19 cellular contexts compared by ENCODE assay signal in the genomic region with DNA sequence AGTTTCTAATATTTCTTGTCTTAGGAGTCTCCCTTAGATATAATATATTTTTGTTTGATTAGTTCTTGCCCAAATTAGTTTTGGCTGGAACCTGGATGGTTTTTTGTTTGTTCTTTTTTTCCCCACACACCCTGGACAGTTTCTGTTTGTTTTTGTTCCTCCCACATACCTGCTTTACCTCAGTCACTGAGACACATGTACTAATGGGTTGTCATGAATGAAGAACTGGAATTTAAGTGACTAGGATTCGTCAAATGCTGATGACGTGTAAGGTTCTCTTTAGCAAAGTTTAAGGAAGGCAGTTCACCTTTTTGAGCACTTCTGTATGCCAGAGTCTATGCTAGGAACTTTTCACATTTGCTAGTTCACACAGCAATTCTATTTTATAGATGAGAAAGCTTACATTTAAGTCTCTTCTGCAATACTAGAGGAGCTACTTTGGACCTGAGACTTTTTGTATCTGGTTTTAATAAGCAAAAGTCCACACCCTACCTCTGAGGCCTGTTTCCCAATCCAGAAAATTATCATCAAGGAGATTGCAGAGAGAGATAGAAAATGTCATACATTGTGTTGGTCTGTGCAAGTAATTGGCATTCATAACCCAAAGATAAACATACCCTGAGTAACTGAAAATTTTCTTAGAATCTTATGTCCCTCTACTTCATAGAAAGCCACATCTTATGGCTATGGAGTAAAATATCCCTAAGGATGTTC.
DNase-seq lines count a peak whose midpoint lies in the region; ATAC-seq and TF ChIP-seq lines count a peak whose summit lies in the region.
"Had no signal": no experiment of that assay in that cellular context is flagged by ENCODE, and none has a peak within 500 bp of the region (broad histone marks: within the 10 kb centered on the region; RNA-seq: fewer than 3 reads in every experiment).

No MANE protein-coding gene starts in this region.

- no peak overlapping the region for H2BK120ac ChIP-seq in IMR-90 (ENCODE audit: low read depth, low read length)

- no peak for TF ChIP-seq CTCF in IMR-90 (conservative IDR thresholded peaks at IDR 0.05; ENCODE audit: low read depth, low read length)
- TF ChIP-seq CTCF in progenitor cell of endocrine pancreas (IDR thresholded peaks at IDR 0.05; ENCODE audit: unreplicated experiment): no peak
- TF ChIP-seq CTCF in OCI-LY7 (conservative IDR thresholded peaks at IDR 0.05; ENCODE audit: low read length): no peak

- H2AK5ac ChIP-seq in IMR-90 (ENCODE audit: low read depth, low read length): no peak overlapping the region

- H3K9me3 ChIP-seq in IMR-90 (ENCODE audit: control insufficient read depth, insufficient read depth, low read length) (no peaks in the 10 kb centered on the region), OCI-LY7 (ENCODE audit: low read length) (no peaks in the 10 kb centered on the region)
- H3K9me3 ChIP-seq: BLaER1 had no signal

- H3K4me3 ChIP-seq in IMR-90 (ENCODE audit: insufficient read depth, low read depth, low read length): no peak overlapping the region
- no peak overlapping the region for H3K4me3 ChIP-seq in OCI-LY7 (ENCODE audit: low read depth, low read length, poor library complexity, severe bottlenecking)
- H3K4me3 ChIP-seq: BLaER1 had no signal

- H3K4me2 ChIP-seq in IMR-90 (ENCODE audit: low read depth, low read length) (no peak overlapping the region), OCI-LY7 (ENCODE audit: low read length) (no peak overlapping the region)
- H3K4me2 ChIP-seq: BLaER1, KMS-11 had no signal

- H2AK9ac ChIP-seq in IMR-90 (replicated peaks; ENCODE audit: low read depth, low read length, poor library complexity): no peak overlapping the region

- no peak for TF ChIP-seq POLR2A in IMR-90 (IDR thresholded peaks at IDR 0.05; ENCODE audit: low read depth, low read length)

- H3K9me1 ChIP-seq in IMR-90 (ENCODE audit: insufficient read depth, low read length): peaks cover 4% of the 10 kb centered on the region; the same call in 1 of the 2 replicates

- no peak overlapping the region for H3K14ac ChIP-seq in IMR-90 (replicated peaks; ENCODE audit: low read depth, low read length)

- TF ChIP-seq RAD21 in IMR-90 (IDR thresholded peaks at IDR 0.05; ENCODE audit: low read length): no peak

- no peak overlapping the region for H2BK15ac ChIP-seq in IMR-90 (ENCODE audit: low read depth, low read length)

- H2AFZ ChIP-seq in IMR-90 (replicated peaks; ENCODE audit: low read length, poor library complexity) (no peak overlapping the region), OCI-LY7 (ENCODE audit: low read length) (no peak overlapping the region)

- H3K23ac ChIP-seq in IMR-90 (ENCODE audit: low read depth, low read length): no peak overlapping the region

- H3K4me1 ChIP-seq in IMR-90 (ENCODE audit: control insufficient read depth, insufficient read depth, low read length) (no peaks in the 10 kb centered on the region), OCI-LY7 (ENCODE audit: insufficient read depth, low read length, poor library complexity, severe bottlenecking) (peaks cover 7% of the 10 kb centered on the region)
- H3K4me1 ChIP-seq: BLaER1 had no signal

- no peak for DNase-seq in T-helper 1 cell
- DNase-seq in IMR-90: no peak
- no peak for DNase-seq in progenitor cell of endocrine pancreas (ENCODE audit: low spot score, unreplicated experiment)
- DNase-seq in OCI-LY7 (ENCODE audit: low spot score): no peak
- DNase-seq in NCI-H1694 treated with DMSO at 0.1 percent for 48 hours (lab: John Stamatoyannopoulos, UW): no peak
- DNase-seq: activated naive CD8-positive, alpha-beta T cell treated with anti-CD3 and anti-CD28 coated beads, Interleukin-2, amount 10 ng/mL, durations not matched to agents 7 days and 5 days; DMS 273 treated with DMSO at 0.1 percent for 48 hours; effector memory CD8-positive, alpha-beta T cell; HCEC 1CT; NCI-H187; NCI-H2227 treated with DMSO at 0.1 percent for 48 hours; retina; stimulated activated CD4-positive, alpha-beta T cell treated with anti-CD3 and anti-CD28 coated beads, Interleukin-4, amount 100 ng/mL, for 24 hours; stimulated activated naive CD8-positive, alpha-beta T cell treated with anti-CD3 and anti-CD28 coated beads, Interleukin-15, Interleukin-2, amounts not matched to agents 100 U/mL and 50 U/mL, for 24 hours had no signal

- H3K9ac ChIP-seq in IMR-90 (ENCODE audit: low read depth, low read length): no peak overlapping the region
- H3K9ac ChIP-seq: BLaER1, KMS-11 had no signal

- no CpG with 5 or more reads among the region's 2 CpGs for WGBS in IMR-90 (ENCODE audit: extremely low coverage in 2 of 2, insufficient read length in 1 of 2), 2 experiments

- H3K27ac ChIP-seq in IMR-90 (ENCODE audit: insufficient read depth, low read length) (no peak overlapping the region), OCI-LY7 (ENCODE audit: low read depth, low read length, poor library complexity, severe bottlenecking) (no peak overlapping the region)
- H3K27ac ChIP-seq: BLaER1, KMS-11 had no signal

- peak overlapping the region; percentile 36 for H3K27ac Mint-ChIP-seq in T-helper 1 cell treated with Interleukin-12 subunit alpha and Interleukin-12 subunit beta and Interleukin-4 antibody, amounts not matched to agents 30 μg/mL and 1 μg/mL, for 36 hours
- H3K27ac Mint-ChIP-seq in progenitor cell of endocrine pancreas: peak overlapping the region; percentile 66
- H3K27ac Mint-ChIP-seq: activated naive CD8-positive, alpha-beta T cell treated with anti-CD3 and anti-CD28 coated beads, Interleukin-2, amount 10 ng/mL, durations not matched to agents 7 days and 5 days had no signal

- no peak overlapping the region for H3K4ac ChIP-seq in IMR-90 (ENCODE audit: low read depth, low read length)

- peaks cover 29 to 30% of the 10 kb centered on the region in 2 experiments for H3K79me1 ChIP-seq in IMR-90 (ENCODE audit: low read depth in 1 of 2, low read length in 2 of 2)

- H3K36me3 Mint-ChIP-seq in T-helper 1 cell treated with Interleukin-12 subunit alpha and Interleukin-12 subunit beta and Interleukin-4 antibody, amounts not matched to agents 30 μg/mL and 1 μg/mL, for 36 hours (ENCODE audit: low read depth): peaks cover 2% of the 10 kb centered on the region
- H3K36me3 Mint-ChIP-seq in progenitor cell of endocrine pancreas (ENCODE audit: insufficient read depth): no peaks in the 10 kb centered on the region

- H4K20me1 ChIP-seq in IMR-90 (ENCODE audit: insufficient read depth, low read length) (peaks cover 18% of the 10 kb centered on the region; the same call in 1 of the 2 replicates), OCI-LY7 (ENCODE audit: insufficient read depth, low read length) (no peaks in the 10 kb centered on the region)

- no peak overlapping the region for H2BK20ac ChIP-seq in IMR-90 (ENCODE audit: low read depth, low read length)

- in situ Hi-C loops in IMR-90 (cut with MboI; ENCODE audit: low sequenced_read_pairs): no loop called here

- ATAC-seq in IMR-90 (ENCODE audit: low read depth) (0 out of 2 replicates have a peak, but pooled peaks have one; percentile 17), esophagus mucosa (peak; percentile 64), GM19463 (IDR thresholded peaks at IDR 0.05; ENCODE audit: unreplicated experiment) (no peak)
- ATAC-seq: effector memory CD8-positive, alpha-beta T cell; stimulated activated naive CD8-positive, alpha-beta T cell treated with anti-CD3 and anti-CD28 coated beads, Interleukin-15, Interleukin-2, amounts not matched to agents 100 U/mL and 50 U/mL, for 24 hours had no signal

- H3K9me3 Mint-ChIP-seq in T-helper 1 cell treated with Interleukin-12 subunit alpha and Interleukin-12 subunit beta and Interleukin-4 antibody, amounts not matched to agents 30 μg/mL and 1 μg/mL, for 36 hours: no peaks in the 10 kb centered on the region
- H3K9me3 Mint-ChIP-seq in progenitor cell of endocrine pancreas (ENCODE audit: low read depth): no peaks in the 10 kb centered on the region
- H3K9me3 Mint-ChIP-seq: activated naive CD8-positive, alpha-beta T cell treated with anti-CD3 and anti-CD28 coated beads, Interleukin-2, amount 10 ng/mL, durations not matched to agents 7 days and 5 days; effector memory CD8-positive, alpha-beta T cell had no signal

- H3K4me3 Mint-ChIP-seq in T-helper 1 cell treated with Interleukin-12 subunit alpha and Interleukin-12 subunit beta and Interleukin-4 antibody, amounts not matched to agents 30 μg/mL and 1 μg/mL, for 36 hours: no peak overlapping the region
- no peak overlapping the region for H3K4me3 Mint-ChIP-seq in progenitor cell of endocrine pancreas (ENCODE audit: low read depth)
- H3K4me3 Mint-ChIP-seq: activated naive CD8-positive, alpha-beta T cell treated with anti-CD3 and anti-CD28 coated beads, Interleukin-2, amount 10 ng/mL, durations not matched to agents 7 days and 5 days; effector memory CD8-positive, alpha-beta T cell had no signal

- H2BK5ac ChIP-seq in IMR-90 (ENCODE audit: low read depth, low read length, poor library complexity, severe bottlenecking): no peak overlapping the region

- no peaks in the 10 kb centered on the region for H3K27me3 Mint-ChIP-seq in T-helper 1 cell treated with Interleukin-12 subunit alpha and Interleukin-12 subunit beta and Interleukin-4 antibody, amounts not matched to agents 30 μg/mL and 1 μg/mL, for 36 hours (ENCODE audit: low read depth)
- no peaks in the 10 kb centered on the region for H3K27me3 Mint-ChIP-seq in progenitor cell of endocrine pancreas
- H3K27me3 Mint-ChIP-seq: activated naive CD8-positive, alpha-beta T cell treated with anti-CD3 and anti-CD28 coated beads, Interleukin-2, amount 10 ng/mL, durations not matched to agents 7 days and 5 days; effector memory CD8-positive, alpha-beta T cell had no signal

- H4K5ac ChIP-seq in IMR-90 (ENCODE audit: low read depth, low read length): no peak overlapping the region

- no peak overlapping the region for H4K91ac ChIP-seq in IMR-90 (ENCODE audit: insufficient read depth, low read depth, low read length)

- no peaks in the 10 kb centered on the region for H3K27me3 ChIP-seq in IMR-90 (ENCODE audit: control insufficient read depth, insufficient read depth, low read length)
- H3K27me3 ChIP-seq: BLaER1 had no signal

- CTCF ChIA-PET in IMR-90 (lab: Yijun Ruan, JAX): no interaction called here
- CTCF ChIA-PET in OCI-LY7 (lab: Charles Lee; ENCODE audit: unreplicated experiment): no interaction called here

- H3K18ac ChIP-seq in IMR-90 (ENCODE audit: low read depth, low read length): no peak overlapping the region

- no peak overlapping the region for H4K8ac ChIP-seq in IMR-90 (ENCODE audit: low read depth in 2 of 2, low read length in 2 of 2)

- BruUV-seq in IMR-90 (replicated peaks; lab: Mats Ljungman, UMichigan): no TSS peak
- no TSS peak for BruUV-seq in OCI-LY7 (replicated peaks; lab: Mats Ljungman, UMichigan)

- H3K79me2 ChIP-seq in OCI-LY7 (ENCODE audit: insufficient read depth, low read depth, low read length): no peaks in the 10 kb centered on the region

- dilution Hi-C loops in IMR-90 (cut with HindIII; ENCODE audit: low sequenced_read_pairs, unreplicated experiment): no loop called here

- POLR2A ChIA-PET in IMR-90 (lab: Charles Lee; ENCODE audit: unreplicated experiment) (interaction anchor here (0.7 kb wide), 1 partner anchor 41 kb away, joined by 7 read pairs; no protein-coding TSS in a partner anchor), OCI-LY7 (lab: Charles Lee) (interaction anchor here (0.7 kb wide), 1 partner anchor 461 kb away, joined by 3 read pairs; a partner anchor contains a TSS)

- peaks cover 5% of the 10 kb centered on the region for H3K4me1 Mint-ChIP-seq in T-helper 1 cell treated with Interleukin-12 subunit alpha and Interleukin-12 subunit beta and Interleukin-4 antibody, amounts not matched to agents 30 μg/mL and 1 μg/mL, for 36 hours (ENCODE audit: low read depth)
- H3K4me1 Mint-ChIP-seq in progenitor cell of endocrine pancreas (ENCODE audit: low read depth): peaks cover 6% of the 10 kb centered on the region

- H3K56ac ChIP-seq in IMR-90 (ENCODE audit: extremely low read depth, insufficient read depth, low read length): no peak overlapping the region

- intact Hi-C loops in IMR-90 (cut with micrococcal nuclease): no loop called here
- intact Hi-C loops in OCI-LY7 (cut with micrococcal nuclease; ENCODE audit: unreplicated experiment): no loop called here

- H3K36me3 ChIP-seq in IMR-90 (ENCODE audit: control insufficient read depth, insufficient read depth, low read length) (no peaks in the 10 kb centered on the region; the same call in 1 of the 2 replicates), OCI-LY7 (ENCODE audit: insufficient read depth, low read length) (no peaks in the 10 kb centered on the region)
- H3K36me3 ChIP-seq: BLaER1 had no signal

- H3K9me2 ChIP-seq in OCI-LY7 (ENCODE audit: insufficient read depth, low read length): no peaks in the 10 kb centered on the region
